ENCODE assay signal across 8 cellular contexts in genomic region chr2:159516241-159516758, GRCh38.
DNase-seq lines count a peak whose midpoint lies in the region; ATAC-seq and TF ChIP-seq lines count a peak whose summit lies in the region.

No MANE protein-coding gene starts in this region.

- 2% methylated on average over 6 of the region's 6 CpGs for WGBS in lower leg skin, 2 donors

- H3K27ac ChIP-seq in GM23338 (ENCODE audit: low read depth) (peak overlapping the region; percentile 64), Peyer's patch (peak overlapping the region; percentile 43 to 79 (median 68)), cingulate gyrus (ENCODE audit: low read depth, low read length) (peak overlapping the region; percentile 44), thoracic aorta (peak overlapping the region; percentile 41 to 45)

- H3K4me3 ChIP-seq in GM23338 (no peak overlapping the region), Peyer's patch (peak overlapping the region; percentile 32 to 62 (median 40)), lower leg skin (ENCODE audit: low read depth, poor library complexity, severe bottlenecking) (peak overlapping the region; percentile 19), thoracic aorta (peak overlapping the region; percentile 67)

- ATAC-seq in GM23338 (peak; percentile 71), thoracic aorta (ENCODE audit: insufficient number of reproducible peaks, low FRiP score, low read depth) (no peak)

- no peaks in the 10 kb centered on the region for H3K36me3 Mint-ChIP-seq in activated T-cell treated with anti-CD3 and anti-CD28 coated beads, Interleukin-2, amount 50 U/mL, for 24 hours (ENCODE audit: low read depth)
- peaks cover 3% of the 10 kb centered on the region; the same call in 1 of the 3 replicates for H3K36me3 Mint-ChIP-seq in GM23338 (ENCODE audit: low read depth)

- H3K9me3 Mint-ChIP-seq in activated T-cell treated with anti-CD3 and anti-CD28 coated beads, Interleukin-2, amount 50 U/mL, for 24 hours: no peaks in the 10 kb centered on the region
- H3K9me3 Mint-ChIP-seq in GM23338: no peaks in the 10 kb centered on the region; the same call in 2 of the 3 replicates

- peak in 1 of 2 experiments; percentile 55; a peak in 2 of 4 replicates for TF ChIP-seq CTCF in GM23338 (conservative IDR thresholded peaks at IDR 0.05; ENCODE audit: low read depth in 2 of 2)
- TF ChIP-seq CTCF in Peyer's patch (IDR thresholded peaks at IDR 0.05): peak in 4 of 6 experiments; percentile 17 to 60 (median 28)
- no peak for TF ChIP-seq CTCF in lower leg skin (IDR thresholded peaks at IDR 0.05)
- no peak for TF ChIP-seq CTCF in thoracic aorta (IDR thresholded peaks at IDR 0.05)

- H3K27me3 Mint-ChIP-seq in activated T-cell treated with anti-CD3 and anti-CD28 coated beads, Interleukin-2, amount 50 U/mL, for 24 hours: no peaks in the 10 kb centered on the region
- H3K27me3 Mint-ChIP-seq in GM23338 (ENCODE audit: insufficient read depth, low read depth, poor library complexity): no peaks in the 10 kb centered on the region

- peak; percentile 55 to 67 for TF ChIP-seq POLR2A in Peyer's patch (IDR thresholded peaks at IDR 0.05)
- TF ChIP-seq POLR2A in lower leg skin (IDR thresholded peaks at IDR 0.05): no peak

- H3K79me2 ChIP-seq in GM23338 (replicated peaks; ENCODE audit: insufficient read depth): peaks cover 29% of the 10 kb centered on the region

- H4K20me1 ChIP-seq in GM23338 (replicated peaks; ENCODE audit: insufficient read depth): no peaks in the 10 kb centered on the region

- H3F3A ChIP-seq in GM23338 (replicated peaks; ENCODE audit: low read depth): no peaks in the 10 kb centered on the region

- intact Hi-C loops in lower leg skin (cut with DNase I; ENCODE audit: low total_unique reads): no loop called here

- H3K27me3 ChIP-seq in GM23338 (ENCODE audit: insufficient read depth) (no peaks in the 10 kb centered on the region), Peyer's patch (no peaks in the 10 kb centered on the region), thoracic aorta (replicated peaks; ENCODE audit: insufficient read depth) (no peaks in the 10 kb centered on the region)

- H3K9me3 ChIP-seq in Peyer's patch (no peaks in the 10 kb centered on the region), thoracic aorta (no peaks in the 10 kb centered on the region)

- H3K9me2 ChIP-seq in GM23338 (ENCODE audit: insufficient read depth): no peaks in the 10 kb centered on the region

- peak overlapping the region; percentile 90 for H3K27ac Mint-ChIP-seq in activated T-cell treated with anti-CD3 and anti-CD28 coated beads, Interleukin-2, amount 50 U/mL, for 24 hours
- peak overlapping the region; percentile 92 for H3K27ac Mint-ChIP-seq in GM23338

- no peak overlapping the region for H2AFZ ChIP-seq in GM23338

- H3K4me1 ChIP-seq in GM23338 (ENCODE audit: insufficient read depth) (peaks cover 15% of the 10 kb centered on the region), Peyer's patch (peaks cover 0 to 7% (median 2%) of the 10 kb centered on the region in 4 donors), thoracic aorta (ENCODE audit: control insufficient read depth in 1 of 2, low read depth in 2 of 2) (peaks cover 24 to 26% of the 10 kb centered on the region in 2 donors)

- peak overlapping the region; percentile 80 for H3K4me3 Mint-ChIP-seq in activated T-cell treated with anti-CD3 and anti-CD28 coated beads, Interleukin-2, amount 50 U/mL, for 24 hours
- H3K4me3 Mint-ChIP-seq in GM23338: peak overlapping the region; percentile 59

- no peak for DNase-seq in activated T-cell treated with anti-CD3 and anti-CD28 coated beads, Interleukin-2, amount 50 U/mL, for 24 hours
- DNase-seq in activated T-cell treated with anti-CD3 and anti-CD28 coated beads, Interleukin-2, amount 50 U/mL, for 48 hours: no peak
- DNase-seq in GM23338 (ENCODE audit: low spot score) (peak; percentile 53), KG1 (lab: John Stamatoyannopoulos, UW) (peak; percentile 72), Peyer's patch (peak in 1 of 3 donors; percentile 56), lower leg skin (ENCODE audit: low spot score in 2 of 2) (no peak), thoracic aorta (ENCODE audit: low spot score) (no peak)

- peak overlapping the region; percentile 19; the same call in 1 of the 2 replicates for H3K4me2 ChIP-seq in GM23338

- H3K36me3 ChIP-seq in GM23338 (ENCODE audit: insufficient read depth) (no peaks in the 10 kb centered on the region), Peyer's patch (no peaks in the 10 kb centered on the region), thoracic aorta (no peaks in the 10 kb centered on the region)

- peaks cover 23% of the 10 kb centered on the region for H3K4me1 Mint-ChIP-seq in activated T-cell treated with anti-CD3 and anti-CD28 coated beads, Interleukin-2, amount 50 U/mL, for 24 hours (ENCODE audit: low read depth)
- peaks cover 35% of the 10 kb centered on the region for H3K4me1 Mint-ChIP-seq in GM23338

TF ChIP-seq in GM23338, 12 proteins besides CTCF, POLR2A, EP300 and RAD21:
- no peak for TF ChIP-seq REST (IDR thresholded peaks at IDR 0.05; ENCODE audit: unreplicated experiment)
- no peak for TF ChIP-seq ZNF114 (CRISPR knock-in tag; IDR thresholded peaks at IDR 0.05)
- TF ChIP-seq NANOG (IDR thresholded peaks at IDR 0.05; ENCODE audit: borderline replicate concordance): no peak

Comparison
In these comparisons a context has a peak if more than half of its experiments do, and no peak if none do; other contexts are left out.
1. DNase-seq: peak in GM23338 (single experiment) and KG1 (single experiment); none in activated T-cell treated with anti-CD3 and anti-CD28 coated beads, Interleukin-2, amount 50 U/mL, for 24 hours (single experiment), activated T-cell treated with anti-CD3 and anti-CD28 coated beads, Interleukin-2, amount 50 U/mL, for 48 hours (0 of 2), lower leg skin (0 of 2) and thoracic aorta (single experiment).
2. CTCF ChIP-seq: peak in Peyer's patch (4 of 6); none in lower leg skin (0 of 3) and thoracic aorta (single experiment).
3. POLR2A ChIP-seq: peak in Peyer's patch (2 of 2); none in lower leg skin (0 of 2).
4. Peak in every context shown above with its lines, with median percentiles within 50 percentile points of each other: H3K27ac ChIP-seq.